In the genomic region with DNA sequence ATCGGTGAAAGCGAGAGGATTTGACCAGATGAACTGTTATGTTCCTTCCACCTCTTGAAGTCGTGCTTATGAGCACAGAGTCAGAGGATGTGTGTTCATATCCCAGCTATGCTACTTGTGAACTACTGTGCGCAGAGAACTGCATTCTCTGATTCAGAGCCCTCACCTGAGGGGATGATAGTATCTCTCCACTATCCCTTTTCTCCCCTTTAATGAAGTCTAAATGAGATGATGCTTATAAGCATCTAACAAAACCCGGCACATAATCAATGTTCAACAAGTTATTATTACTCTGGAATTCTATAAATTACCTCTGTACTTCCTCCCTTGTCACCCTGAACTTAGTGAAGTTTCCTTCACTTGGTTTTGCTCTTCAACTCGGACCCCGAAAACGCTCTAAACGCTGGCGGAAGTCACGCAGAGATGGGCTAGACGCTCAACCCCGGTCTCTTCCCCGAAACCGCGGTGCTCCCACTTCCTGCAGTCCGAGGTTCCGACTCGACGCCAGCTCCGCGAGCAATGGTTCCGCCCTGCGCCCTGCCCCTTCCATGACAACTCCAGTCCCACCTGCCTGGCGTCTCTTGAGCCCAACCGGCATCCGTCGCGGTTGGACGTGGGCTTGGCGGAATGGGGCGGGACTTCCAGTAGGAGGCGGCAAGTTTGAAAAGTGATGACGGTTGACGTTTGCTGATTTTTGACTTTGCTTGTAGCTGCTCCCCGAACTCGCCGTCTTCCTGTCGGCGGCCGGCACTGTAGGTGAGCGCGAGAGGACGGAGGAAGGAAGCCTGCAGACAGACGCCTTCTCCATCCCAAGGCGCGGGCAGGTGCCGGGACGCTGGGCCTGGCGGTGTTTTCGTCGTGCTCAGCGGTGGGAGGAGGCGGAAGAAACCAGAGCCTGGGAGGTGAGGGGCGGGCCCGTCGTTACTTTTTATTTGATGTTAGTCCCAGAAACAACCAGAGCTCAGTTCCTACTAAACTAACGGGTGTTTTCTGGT, we compare ENCODE assay signal across 8 cellular contexts. TPM values are rescaled to one million over a fixed set of nuclear protein-coding genes. Genes with fewer than 3 reads are reported as not detected.
A peak's percentile ranks its signal among the peaks of the same experiment; 100 is the strongest.
DNase-seq lines count a peak whose midpoint lies in the region; ATAC-seq, FAIRE-seq and TF ChIP-seq lines count a peak whose summit lies in the region.

A gene (plus strand): TSS at position 644 of the 995 bp plus-strand sequence. CDS start 4,098 bp downstream, outside the sequence.

- peaks cover 30% of the 10 kb centered on the region for H3K4me1 Mint-ChIP-seq in Calu3 (ENCODE audit: low read depth, unreplicated experiment)

- H3K4me2 ChIP-seq in OCI-LY1 (ENCODE audit: low read length), result peak within 1 kb of the TSS; percentile 90

- no peaks in the 10 kb centered on the region for H3K9me3 Mint-ChIP-seq in Calu3 (ENCODE audit: low read depth, unreplicated experiment)

- TSS peak; percentile 77 for BruUV-seq in Calu3 (replicated peaks; lab: Mats Ljungman, UMichigan)

- H2AFZ ChIP-seq in OCI-LY1 (ENCODE audit: low read length), result no peak within 1 kb of the TSS

- WGBS in HUES64, result under 1% methylated on average over 58 of the region's 58 CpGs
- 0 to 1% methylated on average over 33 to 36 of the region's 58 CpGs for WGBS in mesodermal cell (ENCODE audit: insufficient coverage in 2 of 2), 2 experiments

- peak within 1 kb of the TSS; percentile 93 for H3K4me3 Mint-ChIP-seq in Calu3 (ENCODE audit: low read depth, unreplicated experiment)

- H3K27ac ChIP-seq in HUES64 (ENCODE audit: low read depth, low read length) (peak within 1 kb of the TSS; percentile 78), OCI-LY1 (ENCODE audit: low read depth, low read length, poor library complexity, severe bottlenecking) (peak within 1 kb of the TSS; percentile 88), mesodermal cell (ENCODE audit: low read depth, low read length, severe bottlenecking) (peak within 1 kb of the TSS; percentile 71)

- peak; percentile 99 for DNase-seq in Calu3
- DNase-seq in activated CD8-positive, alpha-beta memory T cell treated with anti-CD3 and anti-CD28 coated beads, Interleukin-2, amount 50 U/mL, for 4 hours, result peak; percentile 94
- peak; percentile 92 for DNase-seq in stimulated activated CD8-positive, alpha-beta memory T cell treated with anti-CD3 and anti-CD28 coated beads, Interleukin-15, amount 100 ng/mL, for 4 hours (ENCODE audit: low read depth in 2 of 2)

- CTCF ChIA-PET in Calu3 (lab: Charles Lee), result interaction anchor here (0.6 to 1.2 kb wide), 3 partner anchors 35 to 467 kb away, joined by 3 to 4 read pairs (median 4); no protein-coding TSS in a partner anchor

- H3K27ac Mint-ChIP-seq in Calu3 (ENCODE audit: unreplicated experiment), result peak within 1 kb of the TSS; percentile 97

- no peaks in the 10 kb centered on the region for H3K9me3 ChIP-seq in HUES64 (ENCODE audit: insufficient read depth, low read depth, low read length)
- no peaks in the 10 kb centered on the region for H3K9me3 ChIP-seq in OCI-LY1 (ENCODE audit: low read length)
- H3K9me3 ChIP-seq in mesodermal cell (ENCODE audit: control insufficient read depth, low read length), result no peaks in the 10 kb centered on the region

- ATAC-seq in GM21447 (IDR thresholded peaks at IDR 0.05; ENCODE audit: unreplicated experiment), result peak; percentile 97

- H3K9me2 ChIP-seq in OCI-LY1 (ENCODE audit: low read depth, low read length), result no peaks in the 10 kb centered on the region

- no peaks in the 10 kb centered on the region for H3F3A ChIP-seq in OCI-LY1 (ENCODE audit: insufficient read depth, low read length)

- H3K4me3 ChIP-seq in HUES64 (ENCODE audit: low read length) (peak within 1 kb of the TSS; percentile 83), OCI-LY1 (ENCODE audit: low read depth, low read length, poor library complexity, severe bottlenecking) (peak within 1 kb of the TSS; percentile 80), mesodermal cell (ENCODE audit: extremely low read depth, insufficient read depth, low read length, poor library complexity, severe bottlenecking) (peak within 1 kb of the TSS; percentile 83)

- no peaks in the 10 kb centered on the region for H4K20me1 ChIP-seq in OCI-LY1 (ENCODE audit: insufficient read depth, low read length)

- H3K36me3 Mint-ChIP-seq in Calu3 (ENCODE audit: insufficient read depth, unreplicated experiment), result peaks cover 23% of the 10 kb centered on the region

- intact Hi-C loops in Calu3 (cut with micrococcal nuclease; ENCODE audit: unreplicated experiment), result no loop called here

- TF ChIP-seq CTCF in Calu3 (IDR thresholded peaks at IDR 0.05; ENCODE audit: unreplicated experiment), result no peak
- TF ChIP-seq CTCF in OCI-LY1 (IDR thresholded peaks at IDR 0.05; ENCODE audit: low read length), result no peak

- H3K4me1 ChIP-seq in HUES64 (ENCODE audit: insufficient read depth, low read length) (peaks cover 4% of the 10 kb centered on the region; the same call in 1 of the 2 replicates), OCI-LY1 (ENCODE audit: insufficient read depth, low read length, severe bottlenecking) (peaks cover 34% of the 10 kb centered on the region), mesodermal cell (ENCODE audit: control insufficient read depth, insufficient read depth, low read length, poor library complexity, severe bottlenecking) (no peaks in the 10 kb centered on the region)

- H3K9ac ChIP-seq in HUES64 (ENCODE audit: low read depth, low read length) (peak within 1 kb of the TSS; percentile 83), OCI-LY1 (ENCODE audit: low read length) (peak within 1 kb of the TSS; percentile 87)

- no peaks in the 10 kb centered on the region for H3K27me3 Mint-ChIP-seq in Calu3 (ENCODE audit: unreplicated experiment)

- FAIRE-seq in endometrium (lab: Jason Lieb, UNC), result peak; percentile 98

- no peaks in the 10 kb centered on the region for H3K27me3 ChIP-seq in HUES64 (ENCODE audit: insufficient read depth, low read length)
- no peaks in the 10 kb centered on the region for H3K27me3 ChIP-seq in OCI-LY1 (ENCODE audit: insufficient read depth, low read length)

- H3K36me3 ChIP-seq in HUES64 (ENCODE audit: insufficient read depth, low read length), result peaks cover 32% of the 10 kb centered on the region
- H3K36me3 ChIP-seq in OCI-LY1 (ENCODE audit: insufficient read depth, low read length), result peaks cover 33% of the 10 kb centered on the region; the same call in 1 of the 2 replicates
- peaks cover 10% of the 10 kb centered on the region for H3K36me3 ChIP-seq in mesodermal cell (ENCODE audit: control insufficient read depth, insufficient read depth, low read length)

- peaks cover 40% of the 10 kb centered on the region for H3K79me2 ChIP-seq in OCI-LY1 (ENCODE audit: insufficient read depth, low read length)

RNA-seq across cellular contexts. Expression of the gene that starts here (rescaled TPM):
- 25.3 and 33.1 TPM in 2 replicates for total RNA-seq in Calu3 (2022)
- 28.8 TPM for polyA plus RNA-seq in HUES64 (2013, experiment 1 of 2)
- 44.9 TPM for polyA plus RNA-seq in HUES64 (2013, experiment 2 of 2)
- 56.0 TPM for polyA plus RNA-seq in mesodermal cell (2013, experiment 1 of 2)
- 68.0 TPM for polyA plus RNA-seq in mesodermal cell (2013, experiment 2 of 2)

Comparison
In these comparisons a context has a peak if more than half of its experiments do, and no peak if none do; other contexts are left out.
1. Peak in every context shown above with its lines: DNase-seq, ATAC-seq, H3K4me3 ChIP-seq and H3K27ac ChIP-seq.